ENCODE assay signal across 1 cellular context in genomic region chr17:79874329-79874981, GRCh38.
TF ChIP-seq lines count a peak whose summit lies in the region.

No MANE protein-coding gene starts in this region.

TF ChIP-seq in H1, 55 proteins besides CTCF, POLR2A, EP300 and RAD21:
- no peak for TF ChIP-seq SIN3A (conservative IDR thresholded peaks at IDR 0.05 in 1 of 2, IDR thresholded peaks at IDR 0.05 in 1 of 2; ENCODE audit: low read depth in 1 of 2, low read length in 2 of 2)
- TF ChIP-seq SAP30 (IDR thresholded peaks at IDR 0.05; ENCODE audit: insufficient read depth, insufficient replicate concordance, low read length): no peak
- no peak for TF ChIP-seq SIX5 (IDR thresholded peaks at IDR 0.05; ENCODE audit: low read depth, low read length)
- TF ChIP-seq USF2 (IDR thresholded peaks at IDR 0.05; ENCODE audit: low read length): no peak
- no peak for TF ChIP-seq SRF (IDR thresholded peaks at IDR 0.05; ENCODE audit: low read depth, low read length)
- TF ChIP-seq GTF2F1 (IDR thresholded peaks at IDR 0.05; ENCODE audit: borderline replicate concordance, low read depth, low read length): no peak
- no peak for TF ChIP-seq CHD1 (IDR thresholded peaks at IDR 0.05; ENCODE audit: low read depth, low read length)
- TF ChIP-seq JUND (IDR thresholded peaks at IDR 0.05; ENCODE audit: low read length): no peak
- no peak for TF ChIP-seq RFX5 (IDR thresholded peaks at IDR 0.05; ENCODE audit: borderline replicate concordance, low read depth, low read length)
- no peak for TF ChIP-seq CTBP2 (IDR thresholded peaks at IDR 0.05; ENCODE audit: borderline replicate concordance, insufficient read depth, insufficient read length, low read length)
- no peak for TF ChIP-seq KDM5A (IDR thresholded peaks at IDR 0.05; ENCODE audit: low read length)
